In genomic region chr1:43444151-43444826, GRCh38 we compare ENCODE assay signal across 27 cellular contexts. TPM values are rescaled to one million over a fixed set of nuclear protein-coding genes. Genes with fewer than 3 reads are reported as not detected.
DNase-seq lines count a peak whose midpoint lies in the region; ATAC-seq, FAIRE-seq and TF ChIP-seq lines count a peak whose summit lies in the region.
"Had no signal": no experiment of that assay in that cellular context is flagged by ENCODE, and none has a peak within 500 bp of the region (broad histone marks: within the 10 kb centered on the region; RNA-seq: fewer than 3 reads in every experiment).

No MANE protein-coding gene starts in this region.

- H3K36me3 Mint-ChIP-seq in activated T-cell treated with anti-CD3 and anti-CD28 coated beads, Interleukin-2, amount 50 U/mL, for 24 hours (ENCODE audit: low read depth), result peaks cover 98% of the 10 kb centered on the region
- H3K36me3 Mint-ChIP-seq in Caco-2 (ENCODE audit: insufficient read depth, unreplicated experiment) (peaks cover 21% of the 10 kb centered on the region), naive B cell (peaks cover 16 to 56% of the 10 kb centered on the region in 2 donors)

- intact Hi-C loops in Caco-2 (cut with micrococcal nuclease; ENCODE audit: unreplicated experiment), result no loop called here

- H3K27me3 ChIP-seq in Caco-2 (replicated peaks; ENCODE audit: control insufficient read depth, insufficient read depth, low read length), result no peaks in the 10 kb centered on the region
- no peaks in the 10 kb centered on the region for H3K27me3 ChIP-seq in bronchial epithelial cell (ENCODE audit: control insufficient read depth, insufficient read depth, low read length)
- H3K27me3 ChIP-seq: suprapubic skin, uterus had no signal

- H3K4me1 ChIP-seq in Caco-2, result no peaks in the 10 kb centered on the region
- H3K4me1 ChIP-seq: A549, HAP-1, suprapubic skin, uterus had no signal

- no peaks in the 10 kb centered on the region for H3K4me1 Mint-ChIP-seq in activated T-cell treated with anti-CD3 and anti-CD28 coated beads, Interleukin-2, amount 50 U/mL, for 24 hours (ENCODE audit: low read depth)
- H3K4me1 Mint-ChIP-seq in Caco-2 (ENCODE audit: low read depth, unreplicated experiment) (peaks cover 14% of the 10 kb centered on the region), naive B cell (peaks cover 0 to 4% (median 1%) of the 10 kb centered on the region in 3 donors)
- H3K4me1 Mint-ChIP-seq: activated CD8-positive, alpha-beta memory T cell treated with anti-CD3 and anti-CD28 coated beads, Interleukin-2, amount 10 ng/mL, durations not matched to agents 7 days and 5 days; IgD-negative memory B cell had no signal

- H3K9me3 Mint-ChIP-seq in activated T-cell treated with anti-CD3 and anti-CD28 coated beads, Interleukin-2, amount 50 U/mL, for 24 hours, result no peaks in the 10 kb centered on the region
- H3K9me3 Mint-ChIP-seq in Caco-2 (ENCODE audit: unreplicated experiment) (no peaks in the 10 kb centered on the region), naive B cell (no peaks in the 10 kb centered on the region)
- H3K9me3 Mint-ChIP-seq: activated T-helper 2 cell treated with anti-CD3 and anti-CD28 coated beads, Interferon-gamma antibody, Interleukin-2, Interleukin-4, amounts not matched to agents 10 μg/mL and 5 μg/mL and 100 μg/mL, durations not matched to agents 14 hours and 24 hours and 36 hours; IgD-negative memory B cell had no signal

- no peak for ATAC-seq in naive B cell (ENCODE audit: low read depth in 2 of 2)
- ATAC-seq in GM18517 (IDR thresholded peaks at IDR 0.05; ENCODE audit: unreplicated experiment), result no peak
- ATAC-seq in HG03460 (IDR thresholded peaks at IDR 0.05; ENCODE audit: unreplicated experiment), result no peak
- ATAC-seq: activated CD8-positive, alpha-beta memory T cell treated with anti-CD3 and anti-CD28 coated beads, Interleukin-2, amount 10 ng/mL, durations not matched to agents 7 days and 5 days; T-helper 17 cell had no signal

- no peaks in the 10 kb centered on the region for H3K27me3 Mint-ChIP-seq in activated T-cell treated with anti-CD3 and anti-CD28 coated beads, Interleukin-2, amount 50 U/mL, for 24 hours
- H3K27me3 Mint-ChIP-seq in Caco-2 (ENCODE audit: insufficient read depth, unreplicated experiment) (no peaks in the 10 kb centered on the region), naive B cell (no peaks in the 10 kb centered on the region)
- H3K27me3 Mint-ChIP-seq: activated CD8-positive, alpha-beta memory T cell treated with anti-CD3 and anti-CD28 coated beads, Interleukin-2, amount 10 ng/mL, durations not matched to agents 7 days and 5 days; IgD-negative memory B cell; T-helper 17 cell had no signal

- TF ChIP-seq CTCF in Caco-2 (IDR thresholded peaks at IDR 0.05; ENCODE audit: insufficient read depth in 1 of 2, low read depth in 1 of 2, low read length in 1 of 2, severe bottlenecking in 1 of 2, unreplicated experiment in 1 of 2) (no peak), bronchial epithelial cell (IDR thresholded peaks at IDR 0.05; ENCODE audit: insufficient read depth, low read length, severe bottlenecking) (no peak)

- no peak overlapping the region for H3K27ac Mint-ChIP-seq in activated T-cell treated with anti-CD3 and anti-CD28 coated beads, Interleukin-2, amount 50 U/mL, for 24 hours
- peak overlapping the region; percentile 24 for H3K27ac Mint-ChIP-seq in Caco-2 (ENCODE audit: unreplicated experiment)
- peak overlapping the region in 4 of 6 donors; percentile 2 to 81 (median 50) for H3K27ac Mint-ChIP-seq in naive B cell
- H3K27ac Mint-ChIP-seq: activated CD8-positive, alpha-beta memory T cell treated with anti-CD3 and anti-CD28 coated beads, Interleukin-2, amount 10 ng/mL, durations not matched to agents 7 days and 5 days; activated T-helper 2 cell treated with anti-CD3 and anti-CD28 coated beads, Interferon-gamma antibody, Interleukin-2, Interleukin-4, amounts not matched to agents 10 μg/mL and 5 μg/mL and 100 μg/mL, durations not matched to agents 14 hours and 24 hours and 36 hours; IgD-negative memory B cell; T-helper 17 cell had no signal

- H3K36me3 ChIP-seq in Caco-2 (ENCODE audit: control insufficient read depth, insufficient read depth, low read length), result no peaks in the 10 kb centered on the region; the same call in 1 of the 2 replicates
- H3K36me3 ChIP-seq in bronchial epithelial cell (ENCODE audit: control insufficient read depth, insufficient read depth, low read length), result peaks cover 58% of the 10 kb centered on the region
- H3K36me3 ChIP-seq: uterus had no signal

- H3K4me3 ChIP-seq in Caco-2 (ENCODE audit: low read depth, low read length), result no peak overlapping the region
- no peak overlapping the region for H3K4me3 ChIP-seq in bronchial epithelial cell (ENCODE audit: low read depth, low read length)
- H3K4me3 ChIP-seq: A549, HAP-1, skin epidermis, suprapubic skin, uterus had no signal

- POLR2A ChIA-PET in Caco-2 (lab: Charles Lee), result no interaction called here

- peak; percentile 81 for FAIRE-seq in bronchial epithelial cell (lab: Jason Lieb, UNC)
- FAIRE-seq: A549 had no signal

- H3K9me3 ChIP-seq in Caco-2, result no peaks in the 10 kb centered on the region
- H3K9me3 ChIP-seq: A549, HAP-1, SK-N-SH, suprapubic skin, uterus had no signal

- DNase-seq in activated T-cell treated with anti-CD3 and anti-CD28 coated beads, Interleukin-2, amount 50 U/mL, for 24 hours, result peak; percentile 12
- DNase-seq in activated T-cell treated with anti-CD3 and anti-CD28 coated beads, Interleukin-2, amount 50 U/mL, for 48 hours, result no peak
- DNase-seq in Caco-2, result no peak
- DNase-seq in bronchial epithelial cell (ENCODE audit: low read depth), result no peak
- DNase-seq in naive B cell, result no peak
- DNase-seq in NCI-H187 treated with DMSO at 0.1 percent for 48 hours (lab: John Stamatoyannopoulos, UW), result no peak
- DNase-seq: activated CD4-positive, alpha-beta T cell treated with anti-CD3 and anti-CD28 coated beads for 4 hours; activated CD8-positive, alpha-beta memory T cell treated with anti-CD3 and anti-CD28 coated beads, Interleukin-2, amount 10 ng/mL, durations not matched to agents 7 days and 5 days; amygdala; DMS79; GF-D8; mammary epithelial cell; NCI-H1105 treated with DMSO at 0.1 percent for 48 hours; NCI-H2081; NCI-H345; SK-N-SH; stimulated activated CD4-positive, alpha-beta T cell treated with anti-CD3 and anti-CD28 coated beads, Interleukin-2, amount 100 ng/mL, for 24 hours; T-helper 17 cell had no signal

- CTCF ChIA-PET in Caco-2 (lab: Charles Lee), result no interaction called here

- no peak overlapping the region for H3K4me3 Mint-ChIP-seq in activated T-cell treated with anti-CD3 and anti-CD28 coated beads, Interleukin-2, amount 50 U/mL, for 24 hours
- H3K4me3 Mint-ChIP-seq in Caco-2 (ENCODE audit: unreplicated experiment) (no peak overlapping the region), naive B cell (no peak overlapping the region)
- H3K4me3 Mint-ChIP-seq: activated CD8-positive, alpha-beta memory T cell treated with anti-CD3 and anti-CD28 coated beads, Interleukin-2, amount 10 ng/mL, durations not matched to agents 7 days and 5 days; IgD-negative memory B cell; T-helper 17 cell had no signal

- no TSS peak for BruUV-seq in Caco-2 (replicated peaks; lab: Mats Ljungman, UMichigan)

RNA-seq across cellular contexts. Expression of gene HYI, which starts 9.4 kb away (rescaled TPM):
- total RNA-seq in Caco-2 (2022) (34.5 and 35.4 TPM in 2 replicates), bronchial epithelial cell (21.8 and 28.7 TPM in 2 replicates)
- 1 to 10 TPM in 5 of 6 donors, under 1 TPM in 1; 0.79 to 2.5 (median 2.1) TPM for polyA plus RNA-seq in naive B cell (ENCODE audit: low read depth in 6 of 6)

RNA-seq across cellular contexts. Expression of gene SZT2, which starts 54.6 kb away (rescaled TPM):
- total RNA-seq in Caco-2 (2022) (29.0 and 31.6 TPM in 2 replicates), bronchial epithelial cell (12.6 and 16.5 TPM in 2 replicates)
- polyA plus RNA-seq in naive B cell (ENCODE audit: low read depth in 6 of 6), result 10 to 100 TPM in 1 of 6 donors, 1 to 10 TPM in 4, under 1 TPM in 1; 0.77 to 11.6 (median 6.3) TPM

RNA-seq across cellular contexts. Expression of gene MED8, which starts 54.7 kb away (rescaled TPM):
- 33.3 and 35.8 TPM in 2 replicates for total RNA-seq in Caco-2 (2022)
- total RNA-seq in bronchial epithelial cell, result 78.1 and 83.2 TPM in 2 replicates
- polyA plus RNA-seq in naive B cell (ENCODE audit: low read depth in 6 of 6), result 10 to 100 TPM; 22.4 to 40.5 (median 33.2) TPM
